ENCODE assay signal across 1 cellular context in genomic region chr17:46025510-46025909, GRCh38.
TF ChIP-seq lines count a peak whose summit lies in the region.

No MANE protein-coding gene starts in this region.

TF ChIP-seq in SK-N-SH, 30 proteins besides CTCF, POLR2A, EP300 and RAD21 (continued from another document):
- no peak for TF ChIP-seq ZBTB33 (IDR thresholded peaks at IDR 0.05; ENCODE audit: borderline replicate concordance, low read depth)
- no peak for TF ChIP-seq MXI1 (IDR thresholded peaks at IDR 0.05; ENCODE audit: low read depth, low read length)
- no peak for TF ChIP-seq FOXJ3 (CRISPR knock-in tag; IDR thresholded peaks at IDR 0.05)
- TF ChIP-seq RCOR1 (IDR thresholded peaks at IDR 0.05; ENCODE audit: low read length) = no peak
- no peak for TF ChIP-seq ELF1 (IDR thresholded peaks at IDR 0.05)
- no peak for TF ChIP-seq USF1 (IDR thresholded peaks at IDR 0.05; ENCODE audit: borderline replicate concordance, low read depth)
- no peak for TF ChIP-seq CHD2 (IDR thresholded peaks at IDR 0.05; ENCODE audit: low read length, partially characterized antibody)
- TF ChIP-seq NRF1 (IDR thresholded peaks at IDR 0.05; ENCODE audit: low read depth, low read length) = no peak
- TF ChIP-seq FOSL2 (IDR thresholded peaks at IDR 0.05; ENCODE audit: borderline replicate concordance, low read depth) = no peak
- TF ChIP-seq TAF1 (IDR thresholded peaks at IDR 0.05; ENCODE audit: borderline replicate concordance, low read depth, low read length) = no peak
- no peak for TF ChIP-seq YY1 (IDR thresholded peaks at IDR 0.05; ENCODE audit: low read depth)
- no peak for TF ChIP-seq FOXM1 (IDR thresholded peaks at IDR 0.05; ENCODE audit: low read depth)
- no peak for TF ChIP-seq EZH2phosphoT487 (IDR thresholded peaks at IDR 0.05; ENCODE audit: borderline replicate concordance, low read depth)
- no peak for TF ChIP-seq IRF3 (IDR thresholded peaks at IDR 0.05; ENCODE audit: low read depth, low read length)
- TF ChIP-seq USF2 (IDR thresholded peaks at IDR 0.05; ENCODE audit: borderline replicate concordance, low read depth, low read length) = no peak
- no peak for TF ChIP-seq GABPA (IDR thresholded peaks at IDR 0.05; ENCODE audit: low read depth)
TF ChIP-seq in SK-N-SH: peak in this region for 0.
